16 cellular contexts compared by ENCODE assay signal in genomic region chr11:34397120-34397519, GRCh38. TPM values are rescaled to one million over a fixed set of nuclear protein-coding genes. Genes with fewer than 3 reads are reported as not detected.
DNase-seq lines count a peak whose midpoint lies in the region; ATAC-seq and TF ChIP-seq lines count a peak whose summit lies in the region.
"Had no signal": no experiment of that assay in that cellular context is flagged by ENCODE, and none has a peak within 500 bp of the region (broad histone marks: within the 10 kb centered on the region; RNA-seq: fewer than 3 reads in every experiment).

No MANE protein-coding gene starts in this region.

- H3K36me3 ChIP-seq in BE2C: no peaks in the 10 kb centered on the region
- no peaks in the 10 kb centered on the region for H3K36me3 ChIP-seq in RWPE2 (ENCODE audit: low read depth)
- H3K36me3 ChIP-seq in mesendoderm (ENCODE audit: control insufficient read depth, insufficient read depth, low read length): no peaks in the 10 kb centered on the region
- H3K36me3 ChIP-seq in thyroid gland: no peaks in the 10 kb centered on the region
- H3K36me3 ChIP-seq: BLaER1 treated with 17β-estradiol and CSF1 and Interleukin-3, amounts not matched to agents 10 nM and 100 nM; HAP-1 had no signal

- H3K27me3 ChIP-seq in BE2C (no peaks in the 10 kb centered on the region), RWPE2 (ENCODE audit: insufficient read depth, poor library complexity, severe bottlenecking) (no peaks in the 10 kb centered on the region), mesendoderm (ENCODE audit: insufficient read depth, low read length, poor library complexity) (no peaks in the 10 kb centered on the region), thyroid gland (no peaks in the 10 kb centered on the region)
- H3K27me3 ChIP-seq: BLaER1 treated with 17β-estradiol and CSF1 and Interleukin-3, amounts not matched to agents 10 nM and 100 nM had no signal

- H2BK5ac ChIP-seq in mesendoderm (ENCODE audit: low read length): no peak overlapping the region

- H3K79me1 ChIP-seq in mesendoderm (ENCODE audit: low read length): no peaks in the 10 kb centered on the region

- H2BK15ac ChIP-seq in mesendoderm (replicated peaks; ENCODE audit: low read depth): no peak overlapping the region

- H4K5ac ChIP-seq in mesendoderm (ENCODE audit: low read length): no peak overlapping the region

- H3K79me2 ChIP-seq in mesendoderm (ENCODE audit: control insufficient read depth, insufficient read depth, low read length): no peaks in the 10 kb centered on the region

- DNase-seq in BE2C: peak; percentile 7
- peak; percentile 11 for DNase-seq in ELR (ENCODE audit: low read depth)
- no peak for DNase-seq in RWPE2 (ENCODE audit: low spot score)
- DNase-seq in mesendoderm: peak; percentile 3
- no peak for DNase-seq in thyroid gland
- no peak for DNase-seq in mucosa of gallbladder (ENCODE audit: low spot score)
- DNase-seq: AML-193; CD4-positive, CD25-positive, alpha-beta regulatory T cell; DMS79; GF-D8; HFFc6 had no signal

- H3K56ac ChIP-seq in mesendoderm (ENCODE audit: low read length): no peak overlapping the region

- TF ChIP-seq CTCF in BE2C (IDR thresholded peaks at IDR 0.05; ENCODE audit: low read depth, low read length) (no peak), RWPE2 (IDR thresholded peaks at IDR 0.05; ENCODE audit: poor library complexity, severe bottlenecking) (no peak), thyroid gland (IDR thresholded peaks at IDR 0.05) (no peak)

- H3K9me3 ChIP-seq in BE2C: no peaks in the 10 kb centered on the region
- peaks cover 5% of the 10 kb centered on the region for H3K9me3 ChIP-seq in RWPE2 (ENCODE audit: severe bottlenecking)
- no peaks in the 10 kb centered on the region for H3K9me3 ChIP-seq in thyroid gland
- H3K9me3 ChIP-seq: HAP-1 had no signal

- no peaks in the 10 kb centered on the region for H3K4me1 ChIP-seq in BE2C
- H3K4me1 ChIP-seq in RWPE2 (ENCODE audit: insufficient read depth, poor library complexity, severe bottlenecking): peaks cover 20% of the 10 kb centered on the region
- no peaks in the 10 kb centered on the region for H3K4me1 ChIP-seq in mesendoderm (ENCODE audit: control insufficient read depth, low read depth, low read length)
- H3K4me1 ChIP-seq in thyroid gland: no peaks in the 10 kb centered on the region
- H3K4me1 ChIP-seq: BLaER1 treated with 17β-estradiol and CSF1 and Interleukin-3, amounts not matched to agents 10 nM and 100 nM had no signal

- no peak overlapping the region for H2AK5ac ChIP-seq in mesendoderm (ENCODE audit: low read length)

- no peak overlapping the region for H3K9ac ChIP-seq in mesendoderm (ENCODE audit: low read length)
- H3K9ac ChIP-seq: BLaER1 treated with 17β-estradiol and CSF1 and Interleukin-3, amounts not matched to agents 10 nM and 100 nM; KMS-11 had no signal

- no peak overlapping the region for H3K4me3 ChIP-seq in BE2C (ENCODE audit: low read depth, low read length)
- H3K4me3 ChIP-seq in RWPE2 (ENCODE audit: severe bottlenecking): no peak overlapping the region
- no peak overlapping the region for H3K4me3 ChIP-seq in mesendoderm (ENCODE audit: low read length)
- H3K4me3 ChIP-seq in thyroid gland (replicated peaks in 1 of 3): no peak overlapping the region
- H3K4me3 ChIP-seq: A549; BLaER1 treated with 17β-estradiol and CSF1 and Interleukin-3, amounts not matched to agents 10 nM and 100 nM; HAP-1 had no signal

- peak overlapping the region; percentile 73 for H3K27ac ChIP-seq in RWPE2 (ENCODE audit: poor library complexity, severe bottlenecking)
- H3K27ac ChIP-seq in mesendoderm (ENCODE audit: low read depth, low read length): no peak overlapping the region
- H3K27ac ChIP-seq in thyroid gland: no peak overlapping the region
- H3K27ac ChIP-seq: A549; BLaER1 treated with 17β-estradiol and CSF1 and Interleukin-3, amounts not matched to agents 10 nM and 100 nM; KMS-11 had no signal

- H3K4me2 ChIP-seq in mesendoderm (ENCODE audit: low read length): no peak overlapping the region
- H3K4me2 ChIP-seq: BLaER1 treated with 17β-estradiol and CSF1 and Interleukin-3, amounts not matched to agents 10 nM and 100 nM; KMS-11 had no signal

- TF ChIP-seq POLR2A in thyroid gland (IDR thresholded peaks at IDR 0.05): no peak

- no peak overlapping the region for H2BK120ac ChIP-seq in mesendoderm (ENCODE audit: low read depth, low read length)

- intact Hi-C loops in thyroid gland (cut with DNase I): no loop called here

- no peak overlapping the region for H4K8ac ChIP-seq in mesendoderm (ENCODE audit: low read depth, low read length)

- no CpG with 5 or more reads among the region's 1 CpG for WGBS in mesendoderm (ENCODE audit: extremely low coverage, insufficient coverage, low lambda C conversion rate)
- WGBS in thyroid gland, 2 donors: 67 to 88% methylated on average over 1 of the region's 1 CpG

- H3K4ac ChIP-seq in mesendoderm (ENCODE audit: low read depth, low read length): no peak overlapping the region

- H3K23ac ChIP-seq in mesendoderm (ENCODE audit: low read length): no peak overlapping the region

- no peak for ATAC-seq in RWPE2 (ENCODE audit: low read depth)
- no peak for ATAC-seq in HG03196 (IDR thresholded peaks at IDR 0.05; ENCODE audit: unreplicated experiment)

- no peak overlapping the region for H3K18ac ChIP-seq in mesendoderm (ENCODE audit: low read length)

RNA-seq across cellular contexts. Expression of gene ABTB2, which starts 39.3 kb away (rescaled TPM):
- polyA plus RNA-seq in BE2C (2012; ENCODE audit: insufficient read depth, insufficient read length, low read depth): 6.2 TPM
- 2.6 TPM for polyA plus RNA-seq in mesendoderm (2013, experiment 1 of 2)
- 2.5 TPM for polyA plus RNA-seq in mesendoderm (2013, experiment 2 of 2)
- total RNA-seq in thyroid gland (1 to 10 TPM; 1.2 to 5.0 (median 3.3) TPM), mucosa of gallbladder (9.8 TPM)

RNA-seq across cellular contexts. Expression of gene CAT, which starts 41.6 kb away (rescaled TPM):
- 16.7 TPM for polyA plus RNA-seq in BE2C (2012; ENCODE audit: insufficient read depth, insufficient read length, low read depth)
- 4.3 TPM for polyA plus RNA-seq in mesendoderm (2013, experiment 1 of 2)
- polyA plus RNA-seq in mesendoderm (2013, experiment 2 of 2): 4.5 TPM
- 100 to 1,000 TPM; 232 to 609 (median 451) TPM for total RNA-seq in thyroid gland
- 147 TPM for total RNA-seq in mucosa of gallbladder

Comparison
In these comparisons a context has a peak if more than half of its experiments do, and no peak if none do; other contexts are left out.
1. DNase-seq: peak in BE2C (single experiment), ELR (single experiment) and mesendoderm (single experiment); none in RWPE2 (single experiment), thyroid gland (0 of 2) and mucosa of gallbladder (single experiment).